18 cellular contexts compared by ENCODE assay signal in the genomic region with DNA sequence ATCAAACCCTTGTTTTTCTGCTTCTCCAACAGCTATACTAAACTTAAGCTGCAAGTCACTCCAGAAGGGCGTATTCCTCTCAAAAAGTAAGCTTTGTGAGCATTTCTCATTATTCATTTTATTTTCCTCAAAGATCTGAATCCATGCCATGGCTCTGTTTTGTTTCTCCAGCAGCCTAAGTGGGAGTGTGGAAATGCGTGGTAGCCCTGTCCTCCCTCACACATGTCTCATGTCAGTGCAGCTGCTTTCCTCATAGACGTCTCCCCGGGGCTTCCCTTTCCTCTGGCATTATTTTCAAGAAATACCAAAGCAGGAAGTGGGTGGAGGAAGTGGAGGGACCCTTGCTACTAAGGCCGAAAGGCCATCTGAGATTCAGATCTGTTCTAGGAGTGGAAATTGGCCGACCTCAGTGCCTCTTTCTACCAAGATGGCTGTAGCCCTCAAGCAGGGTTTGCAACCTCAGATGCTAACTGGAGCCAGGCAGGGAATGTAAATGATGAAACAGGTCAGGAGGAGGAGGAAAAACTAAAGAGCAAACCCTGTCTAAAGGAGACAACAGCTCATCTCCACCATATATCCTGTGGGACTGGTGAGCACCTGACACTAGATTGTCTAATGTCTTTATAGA.
A peak's percentile ranks its signal among the peaks of the same experiment; 100 is the strongest.
DNase-seq lines count a peak whose midpoint lies in the region; ATAC-seq and TF ChIP-seq lines count a peak whose summit lies in the region.
"Had no signal": no experiment of that assay in that cellular context is flagged by ENCODE, and none has a peak within 500 bp of the region (broad histone marks: within the 10 kb centered on the region; RNA-seq: fewer than 3 reads in every experiment).

No MANE protein-coding gene starts in this region.

- no peak for TF ChIP-seq POLR2A in body of pancreas (IDR thresholded peaks at IDR 0.05)

- WGBS in body of pancreas, 2 donors: 68 to 85% methylated on average over 6 of the region's 6 CpGs

- no peak overlapping the region for H3K4me3 Mint-ChIP-seq in HFFc6
- no peak overlapping the region for H3K4me3 Mint-ChIP-seq in stimulated activated effector memory CD8-positive, alpha-beta T cell treated with anti-CD3 and anti-CD28 coated beads, Interleukin-12 subunit alpha, Interleukin-12 subunit beta, amount 100 ng/mL, for 72 hours
- H3K4me3 Mint-ChIP-seq: activated naive CD8-positive, alpha-beta T cell treated with anti-CD3 and anti-CD28 coated beads for 36 hours; activated T-cell treated with anti-CD3 and anti-CD28 coated beads, Interleukin-2, amount 50 U/mL, for 24 hours; B cell; central memory CD8-positive, alpha-beta T cell; type B pancreatic cell had no signal

- TF ChIP-seq CTCF in HFFc6 (IDR thresholded peaks at IDR 0.05) (no peak), body of pancreas (IDR thresholded peaks at IDR 0.05) (no peak), right atrium auricular region (IDR thresholded peaks at IDR 0.05) (no peak)

- H3K9me3 Mint-ChIP-seq in HFFc6: peaks cover 5% of the 10 kb centered on the region; the same call in 1 of the 2 replicates
- H3K9me3 Mint-ChIP-seq in stimulated activated effector memory CD8-positive, alpha-beta T cell treated with anti-CD3 and anti-CD28 coated beads, Interleukin-12 subunit alpha, Interleukin-12 subunit beta, amount 100 ng/mL, for 72 hours: no peaks in the 10 kb centered on the region
- H3K9me3 Mint-ChIP-seq: activated naive CD8-positive, alpha-beta T cell treated with anti-CD3 and anti-CD28 coated beads for 36 hours; activated T-cell treated with anti-CD3 and anti-CD28 coated beads, Interleukin-2, amount 50 U/mL, for 24 hours; central memory CD8-positive, alpha-beta T cell; type B pancreatic cell had no signal

- H3K27ac ChIP-seq in body of pancreas: no peak overlapping the region
- H3K27ac ChIP-seq in right atrium auricular region: peak overlapping the region; percentile 50 to 72

- no peaks in the 10 kb centered on the region; the same call in none of the 2 replicates for H3K27me3 Mint-ChIP-seq in HFFc6 (ENCODE audit: insufficient read depth)
- H3K27me3 Mint-ChIP-seq: activated naive CD8-positive, alpha-beta T cell treated with anti-CD3 and anti-CD28 coated beads for 36 hours; activated T-cell treated with anti-CD3 and anti-CD28 coated beads, Interleukin-2, amount 50 U/mL, for 24 hours; B cell; central memory CD8-positive, alpha-beta T cell; type B pancreatic cell had no signal

- H3K27ac Mint-ChIP-seq in HFFc6: peak overlapping the region; percentile 90
- peak overlapping the region; percentile 48 for H3K27ac Mint-ChIP-seq in stimulated activated effector memory CD8-positive, alpha-beta T cell treated with anti-CD3 and anti-CD28 coated beads, Interleukin-12 subunit alpha, Interleukin-12 subunit beta, amount 100 ng/mL, for 72 hours
- H3K27ac Mint-ChIP-seq: activated naive CD8-positive, alpha-beta T cell treated with anti-CD3 and anti-CD28 coated beads for 36 hours; activated T-cell treated with anti-CD3 and anti-CD28 coated beads, Interleukin-2, amount 50 U/mL, for 24 hours; B cell; type B pancreatic cell had no signal

- H3K36me3 Mint-ChIP-seq in HFFc6 (ENCODE audit: low read depth): peaks cover 15% of the 10 kb centered on the region
- H3K36me3 Mint-ChIP-seq in stimulated activated effector memory CD8-positive, alpha-beta T cell treated with anti-CD3 and anti-CD28 coated beads, Interleukin-12 subunit alpha, Interleukin-12 subunit beta, amount 100 ng/mL, for 72 hours: peaks cover 17% of the 10 kb centered on the region
- H3K36me3 Mint-ChIP-seq: activated naive CD8-positive, alpha-beta T cell treated with anti-CD3 and anti-CD28 coated beads for 36 hours had no signal

- peaks cover 70% of the 10 kb centered on the region for H3K4me1 Mint-ChIP-seq in HFFc6 (ENCODE audit: low read depth)
- H3K4me1 Mint-ChIP-seq in stimulated activated effector memory CD8-positive, alpha-beta T cell treated with anti-CD3 and anti-CD28 coated beads, Interleukin-12 subunit alpha, Interleukin-12 subunit beta, amount 100 ng/mL, for 72 hours: peaks cover 5% of the 10 kb centered on the region
- H3K4me1 Mint-ChIP-seq: activated naive CD8-positive, alpha-beta T cell treated with anti-CD3 and anti-CD28 coated beads for 36 hours; B cell; central memory CD8-positive, alpha-beta T cell had no signal

- H3K36me3 ChIP-seq in body of pancreas (replicated peaks in 1 of 2; ENCODE audit: insufficient read depth in 1 of 2, low read depth in 2 of 2) (no peaks in the 10 kb centered on the region), right atrium auricular region (no peaks in the 10 kb centered on the region)

- H3K27me3 ChIP-seq in body of pancreas (no peaks in the 10 kb centered on the region), right atrium auricular region (no peaks in the 10 kb centered on the region)

- DNase-seq in HFFc6 (no peak), body of pancreas (peak in 2 of 4 donors; percentile 7 to 13), right atrium auricular region (ENCODE audit: low spot score) (no peak), NCI-H2227 treated with DMSO at 0.1 percent for 48 hours (lab: John Stamatoyannopoulos, UW) (no peak), NOMO-1 treated with dmso at 0.1 percent for 144 hours (lab: John Stamatoyannopoulos, UW; ENCODE audit: unreplicated experiment) (no peak)
- no peak for DNase-seq in stimulated activated effector memory CD8-positive, alpha-beta T cell treated with anti-CD3 and anti-CD28 coated beads, Interleukin-12 subunit alpha, Interleukin-12 subunit beta, amount 100 ng/mL, for 72 hours (ENCODE audit: low spot score in 2 of 2)
- DNase-seq in stimulated activated CD4-positive, alpha-beta T cell treated with anti-CD3 and anti-CD28 coated beads, Interleukin-4, amount 100 ng/mL, for 24 hours: no peak
- DNase-seq: activated naive CD8-positive, alpha-beta T cell treated with anti-CD3 and anti-CD28 coated beads for 36 hours; activated T-cell treated with anti-CD3 and anti-CD28 coated beads, Interleukin-2, amount 50 U/mL, for 24 hours; DMS153; NCI-H1092; NCI-H2171; SHP77 treated with DMSO at 0.1 percent for 48 hours; T1000 had no signal

- ATAC-seq in body of pancreas (peak; percentile 45), GM21619 (IDR thresholded peaks at IDR 0.05; ENCODE audit: unreplicated experiment) (no peak)
- ATAC-seq in stimulated activated effector memory CD8-positive, alpha-beta T cell treated with anti-CD3 and anti-CD28 coated beads, Interleukin-12 subunit alpha, Interleukin-12 subunit beta, amount 100 ng/mL, for 72 hours: no peak

- H3K4me3 ChIP-seq in body of pancreas (no peak overlapping the region), right atrium auricular region (no peak overlapping the region)

- no peaks in the 10 kb centered on the region for H3K9me3 ChIP-seq in body of pancreas
- H3K9me3 ChIP-seq in right atrium auricular region: no peaks in the 10 kb centered on the region

- H3K4me1 ChIP-seq in body of pancreas: no peaks in the 10 kb centered on the region
- H3K4me1 ChIP-seq in right atrium auricular region: peaks cover 0 to 16% of the 10 kb centered on the region in 2 donors

- intact Hi-C loops in body of pancreas (cut with DNase I): no loop called here

Comparison
In these comparisons a context has a peak if more than half of its experiments do, and no peak if none do; other contexts are left out.
1. H3K27ac ChIP-seq: peak in right atrium auricular region (2 of 2); none in body of pancreas (0 of 4).